In genomic region chr14:105180598-105181528, GRCh38 we compare ENCODE assay signal across 8 cellular contexts. TPM values are rescaled to one million over a fixed set of nuclear protein-coding genes. Genes with fewer than 3 reads are reported as not detected.
DNase-seq lines count a peak whose midpoint lies in the region; ATAC-seq and TF ChIP-seq lines count a peak whose summit lies in the region.

Gene NUDT14 (minus strand): TSS chr14:105181312. CDS start chr14:105181209, 103 bp downstream.

- intact Hi-C loops in head of caudate nucleus (cut with DNase I) (no loop called here), posterior vena cava (cut with DNase I) (no loop called here)

- H3K4me3 ChIP-seq in urinary bladder (ENCODE audit: low read depth, low read length), result peak within 1 kb of the TSS; percentile 68

- H3K36me3 ChIP-seq in urinary bladder (ENCODE audit: insufficient read depth), result no peaks in the 10 kb centered on the region

- TF ChIP-seq POLR2A in Raji (IDR thresholded peaks at IDR 0.05; ENCODE audit: insufficient read depth, low read depth, low read length), result 0 out of 2 replicates have a peak, but pooled peaks have one; percentile 28

- peak; percentile 20 to 45 for DNase-seq in NOMO-1 (lab: John Stamatoyannopoulos, UW; ENCODE audit: unreplicated experiment in 2 of 2)
- no peak for DNase-seq in NOMO-1 treated with dmso at 0.1 percent for 144 hours (lab: John Stamatoyannopoulos, UW; ENCODE audit: unreplicated experiment)
- peak; percentile 77 for DNase-seq in activated naive CD4-positive, alpha-beta T cell treated with anti-CD3 and anti-CD28 coated beads, Interleukin-2, amount 50 U/mL, for 16 hours
- peak in 37 of 42 donors; percentile 43 to 84 (median 68) for DNase-seq in head of caudate nucleus
- DNase-seq in posterior vena cava (ENCODE audit: low spot score), result no peak

- WGBS in urinary bladder, result 1% methylated on average over 103 of the region's 105 CpGs

- no peak within 1 kb of the TSS for H3K27ac ChIP-seq in urinary bladder (ENCODE audit: low read depth)

- peaks cover 3% of the 10 kb centered on the region for H3K4me1 ChIP-seq in urinary bladder (ENCODE audit: insufficient read depth)

- peak; percentile 44 for ATAC-seq in HG03460 (IDR thresholded peaks at IDR 0.05; ENCODE audit: unreplicated experiment)

RNA-seq across cellular contexts. Expression of gene NUDT14, which starts in this region (rescaled TPM):
- total RNA-seq in posterior vena cava (10 to 100 TPM; 12.7 to 15.9 TPM), urinary bladder (7.3 TPM)
- 11.6 TPM for polyA plus RNA-seq in urinary bladder

Comparison
In these comparisons a context has a peak if more than half of its experiments do, and no peak if none do; other contexts are left out.
1. DNase-seq: peak in NOMO-1 (2 of 2), activated naive CD4-positive, alpha-beta T cell treated with anti-CD3 and anti-CD28 coated beads, Interleukin-2, amount 50 U/mL, for 16 hours (single experiment) and head of caudate nucleus (37 of 42); none in NOMO-1 treated with dmso at 0.1 percent for 144 hours (single experiment) and posterior vena cava (single experiment).